ENCODE assay signal across 8 cellular contexts in the genomic region with DNA sequence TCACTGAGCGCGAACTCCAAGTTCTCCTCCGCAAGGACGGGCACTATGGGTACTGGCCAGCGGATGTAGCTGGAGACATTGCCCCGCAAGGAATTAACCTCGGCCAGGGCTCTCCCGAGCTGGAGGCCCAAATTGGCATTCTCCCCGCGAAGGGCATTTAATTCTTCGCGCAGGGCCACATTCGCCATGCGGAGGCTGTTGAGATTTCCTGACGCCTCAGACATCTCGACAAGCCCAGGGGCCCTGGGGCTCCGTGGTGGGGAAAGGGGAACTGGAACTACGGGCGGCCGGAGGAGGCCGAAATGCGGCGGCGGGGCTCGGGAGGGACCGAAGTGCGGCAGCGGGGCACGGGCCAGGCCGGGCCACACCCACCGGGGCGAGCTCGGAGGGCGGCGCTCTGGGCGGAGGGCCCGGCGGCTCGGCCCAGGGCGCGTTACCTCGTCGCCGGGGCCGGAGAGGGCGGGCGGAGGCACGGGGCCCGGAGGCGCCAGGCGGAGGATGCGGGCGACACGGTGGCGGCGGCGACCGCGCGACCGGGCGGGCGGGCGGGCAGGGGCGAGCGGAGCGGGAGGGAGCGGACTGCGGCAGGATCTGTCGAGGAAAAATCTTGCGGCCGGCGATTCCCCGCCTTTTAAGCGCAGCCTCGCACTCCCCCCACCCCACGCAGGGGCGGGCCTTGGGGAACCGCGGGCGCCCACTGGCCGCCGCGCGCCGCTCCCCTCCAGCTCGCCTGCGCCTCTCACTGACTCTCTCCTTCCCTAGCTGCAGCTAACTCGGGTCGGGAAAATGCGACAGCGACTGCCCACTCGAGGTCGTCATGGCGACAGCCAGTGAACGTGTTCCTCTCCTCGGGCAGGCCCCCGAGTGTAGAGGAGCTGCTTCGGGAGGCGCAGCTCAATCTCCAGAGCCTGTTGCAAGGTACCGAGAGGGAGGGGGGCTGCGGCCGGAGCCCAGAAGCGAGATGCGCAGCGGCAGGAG. TPM values are rescaled to one million over a fixed set of nuclear protein-coding genes. Genes with fewer than 3 reads are reported as not detected.
DNase-seq lines count a peak whose midpoint lies in the region; ATAC-seq and TF ChIP-seq lines count a peak whose summit lies in the region.

TSS of gene RTL5 (minus strand) at position 599 of the 978 bp plus-strand sequence.

- H3K36me3 ChIP-seq in duodenal mucosa (ENCODE audit: control insufficient read depth in 1 of 2, insufficient read depth in 2 of 2, low read length in 2 of 2) (no peaks in the 10 kb centered on the region), right lobe of liver (no peaks in the 10 kb centered on the region)

- peaks cover 7% of the 10 kb centered on the region for H3K4me1 Mint-ChIP-seq in activated CD8-positive, alpha-beta T cell treated with anti-CD3 and anti-CD28 coated beads, Interleukin-2, amount 10 ng/mL, durations not matched to agents 7 days and 5 days (ENCODE audit: low read depth)

- H3K9me3 Mint-ChIP-seq in activated CD8-positive, alpha-beta T cell treated with anti-CD3 and anti-CD28 coated beads, Interleukin-2, amount 10 ng/mL, durations not matched to agents 7 days and 5 days (ENCODE audit: insufficient read depth), result no peaks in the 10 kb centered on the region

- ATAC-seq in HG02981 (IDR thresholded peaks at IDR 0.05; ENCODE audit: unreplicated experiment), result peak; percentile 53
- ATAC-seq in activated CD8-positive, alpha-beta T cell treated with anti-CD3 and anti-CD28 coated beads, Interleukin-2, amount 10 ng/mL, durations not matched to agents 7 days and 5 days, result peak; percentile 84
- ATAC-seq in right lobe of liver, result peak; percentile 87 to 91 (median 90)

- TF ChIP-seq CTCF in GM12865 (IDR thresholded peaks at IDR 0.05; ENCODE audit: insufficient read depth, low read depth, low read length, missing control alignments), result no peak
- no peak for TF ChIP-seq CTCF in right lobe of liver (IDR thresholded peaks at IDR 0.05)

- H3K27me3 Mint-ChIP-seq in activated CD8-positive, alpha-beta T cell treated with anti-CD3 and anti-CD28 coated beads, Interleukin-2, amount 10 ng/mL, durations not matched to agents 7 days and 5 days (ENCODE audit: low read depth), result peaks cover 48% of the 10 kb centered on the region

- H3K27me3 ChIP-seq in duodenal mucosa (ENCODE audit: control insufficient read depth in 1 of 2, insufficient read depth in 2 of 2, low read length in 2 of 2) (peaks cover 5 to 8% of the 10 kb centered on the region in 2 donors), right lobe of liver (no peaks in the 10 kb centered on the region)

- H3K4me1 ChIP-seq in duodenal mucosa (ENCODE audit: control insufficient read depth in 1 of 2, insufficient read depth in 2 of 2, low read length in 2 of 2), result peaks cover 0 to 4% of the 10 kb centered on the region in 2 donors
- peaks cover 0 to 5% (median 2%) of the 10 kb centered on the region in 4 donors for H3K4me1 ChIP-seq in right lobe of liver

- H3K9ac ChIP-seq in duodenal mucosa (ENCODE audit: low read depth in 1 of 2, low read length in 2 of 2), result no peak within 1 kb of the TSS

- peak within 1 kb of the TSS; percentile 53 for H3K4me3 Mint-ChIP-seq in activated CD8-positive, alpha-beta T cell treated with anti-CD3 and anti-CD28 coated beads, Interleukin-2, amount 10 ng/mL, durations not matched to agents 7 days and 5 days

- TF ChIP-seq POLR2A in right lobe of liver (IDR thresholded peaks at IDR 0.05), result no peak

- H3K27ac ChIP-seq in duodenal mucosa (ENCODE audit: low read depth, low read length) (no peak within 1 kb of the TSS), right lobe of liver (no peak within 1 kb of the TSS)

- no peaks in the 10 kb centered on the region for H3K36me3 Mint-ChIP-seq in activated CD8-positive, alpha-beta T cell treated with anti-CD3 and anti-CD28 coated beads, Interleukin-2, amount 10 ng/mL, durations not matched to agents 7 days and 5 days (ENCODE audit: low read depth)

- POLR2A ChIA-PET in activated CD8-positive, alpha-beta T cell treated with anti-CD3 and anti-CD28 coated beads, Interleukin-2, amount 10 ng/mL, durations not matched to agents 7 days and 5 days (lab: Charles Lee), result no interaction called here

- intact Hi-C loops in right lobe of liver (cut with DNase I), result loop anchor here in 1 of 2 donors (10.0 kb wide), 1 partner anchor 137 kb away; no protein-coding TSS in a partner anchor

- H3K9me3 ChIP-seq in duodenal mucosa (ENCODE audit: control insufficient read depth in 1 of 2, low read length in 2 of 2), result no peaks in the 10 kb centered on the region
- H3K9me3 ChIP-seq in right lobe of liver, result no peaks in the 10 kb centered on the region

- CTCF ChIA-PET in activated CD8-positive, alpha-beta T cell treated with anti-CD3 and anti-CD28 coated beads, Interleukin-2, amount 10 ng/mL, durations not matched to agents 7 days and 5 days (lab: Charles Lee), result interaction anchor here (9.4 kb wide), 1 partner anchor 111 kb away, joined by 118 read pairs; no protein-coding TSS in a partner anchor

- WGBS in right lobe of liver (ENCODE audit: insufficient coverage, low coverage, low lambda C conversion rate, missing lambda C conversion rate), result 38% methylated on average over 18 of the region's 106 CpGs

- DNase-seq in GM12865 (ENCODE audit: low read depth) (peak; percentile 60), NCI-H226 (peak; percentile 74), right lobe of liver (peak; percentile 75 to 85 (median 80)), HPDE6-E6E7 (ENCODE audit: extremely low spot score) (no peak)
- peak; percentile 37 for DNase-seq in activated CD8-positive, alpha-beta T cell treated with anti-CD3 and anti-CD28 coated beads, Interleukin-2, amount 10 ng/mL, durations not matched to agents 7 days and 5 days
- DNase-seq in stimulated activated CD4-positive, alpha-beta T cell treated with anti-CD3 and anti-CD28 coated beads, Interleukin-2, amount 100 ng/mL, for 48 hours, result peak; percentile 24 to 27

- H3K27ac Mint-ChIP-seq in activated CD8-positive, alpha-beta T cell treated with anti-CD3 and anti-CD28 coated beads, Interleukin-2, amount 10 ng/mL, durations not matched to agents 7 days and 5 days, result no peak within 1 kb of the TSS

- H3K4me3 ChIP-seq in GM12865 (ENCODE audit: low read depth, low read length), result peak within 1 kb of the TSS; percentile 40
- H3K4me3 ChIP-seq in duodenal mucosa (ENCODE audit: low read depth in 1 of 2, low read length in 2 of 2), result peak within 1 kb of the TSS; percentile 43 to 53
- H3K4me3 ChIP-seq in right lobe of liver, result peak within 1 kb of the TSS; percentile 31 to 49 (median 47)

RNA-seq across cellular contexts. Expression of gene RTL5, which starts in this region (rescaled TPM):
- total RNA-seq in activated CD8-positive, alpha-beta T cell treated with anti-CD3 and anti-CD28 coated beads, Interleukin-2, amount 10 ng/mL, durations not matched to agents 7 days and 5 days, result under 1 TPM; 0.05 to 0.08 TPM
- 1 to 10 TPM; 1.2 to 4.1 (median 2.5) TPM for total RNA-seq in right lobe of liver

Comparison
In these comparisons a context has a peak if more than half of its experiments do, and no peak if none do; other contexts are left out.
1. Peak in DNase-seq and ATAC-seq in activated CD8-positive, alpha-beta T cell treated with anti-CD3 and anti-CD28 coated beads, Interleukin-2, amount 10 ng/mL, durations not matched to agents 7 days and 5 days; RNA of the gene not detected or under 1 TPM.